Comparison of ENCODE assay signal across 1 cellular context in the genomic region with DNA sequence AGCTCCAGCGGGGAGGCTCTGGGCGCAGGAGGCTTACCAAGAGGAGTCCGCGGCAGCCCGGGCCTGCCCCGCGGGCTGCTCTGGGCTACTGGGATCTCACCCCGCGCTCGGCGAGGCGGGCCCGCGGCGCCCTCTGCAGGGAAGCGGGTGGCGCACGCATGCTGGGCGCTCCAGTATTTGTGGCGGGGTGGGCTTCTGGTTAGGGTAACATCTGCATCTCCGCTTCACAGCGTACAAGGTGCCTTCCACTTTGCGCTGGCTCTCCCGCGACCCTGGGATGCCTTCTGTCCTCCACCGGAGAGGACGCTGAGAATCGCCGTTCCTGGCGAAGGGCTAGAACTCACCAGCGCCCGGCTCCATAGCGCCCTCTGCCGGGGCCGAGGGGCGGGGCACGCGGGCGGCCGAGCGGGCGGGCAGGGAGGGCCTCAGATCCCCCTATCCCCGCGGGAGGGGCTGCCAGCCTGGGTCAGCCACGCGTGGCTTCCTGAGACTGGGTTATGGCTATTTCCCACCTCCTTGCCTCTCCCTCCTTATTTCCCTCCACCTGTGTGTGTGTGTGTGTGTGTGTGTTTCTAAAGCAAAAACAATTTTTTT.
TF ChIP-seq lines count a peak whose summit lies in the region.

No MANE protein-coding gene starts in this region.

TF ChIP-seq in K562, 482 proteins besides CTCF, POLR2A, EP300 and RAD21 (continued from another document and continues in another):
- TF ChIP-seq PHF20 (IDR thresholded peaks at IDR 0.05; ENCODE audit: partially characterized antibody) (peak; percentile 41), PPARD (CRISPR knock-in tag; IDR thresholded peaks at IDR 0.05) (no peak), ELF2 (CRISPR knock-in tag; IDR thresholded peaks at IDR 0.05) (no peak), TAF7 (tag; IDR thresholded peaks at IDR 0.05) (no peak; the same call in 1 of the 2 replicates), HMGN3 (IDR thresholded peaks at IDR 0.05; ENCODE audit: borderline replicate concordance, extremely low read depth, insufficient read length, low read depth, low read length) (peak; percentile 78), ZNF24 (IDR thresholded peaks at IDR 0.05) (no peak), SMARCB1 (IDR thresholded peaks at IDR 0.05; ENCODE audit: insufficient read length, low read depth) (no peak), ZNF384 (IDR thresholded peaks at IDR 0.05; ENCODE audit: low read depth, low read length) (0 out of 2 replicates have a peak, but pooled peaks have one; percentile 26), MYC (IDR thresholded peaks at IDR 0.05; ENCODE audit: low read depth, low read length) (peak; percentile 58; the same call in 1 of the 2 replicates), MYC (CRISPR knock-in tag; IDR thresholded peaks at IDR 0.05; ENCODE audit: borderline replicate concordance, low read depth) (no peak), RFX5 (IDR thresholded peaks at IDR 0.05; ENCODE audit: low read depth, low read length) (no peak), ETS2 (tag; IDR thresholded peaks at IDR 0.05; ENCODE audit: borderline replicate concordance, poor library complexity, severe bottlenecking) (no peak), ZFX (CRISPR knock-in tag; IDR thresholded peaks at IDR 0.05) (peak; percentile 94), PRPF4 (IDR thresholded peaks at IDR 0.05; ENCODE audit: insufficient read depth, low read depth, low read length, poor library complexity, severe bottlenecking) (no peak), RBM15 (IDR thresholded peaks at IDR 0.05; ENCODE audit: insufficient read depth, low read length) (no peak), DNMT1 (IDR thresholded peaks at IDR 0.05) (no peak), POLR2AphosphoS5 (IDR thresholded peaks at IDR 0.05; ENCODE audit: control insufficient read depth, insufficient read depth, low read depth, low read length) (no peak), ZNF584 (CRISPR knock-in tag; IDR thresholded peaks at IDR 0.05; ENCODE audit: low read depth) (no peak), HNRNPUL1 (IDR thresholded peaks at IDR 0.05; ENCODE audit: low read length) (no peak), MEF2D (tag; conservative IDR thresholded peaks at IDR 0.05; ENCODE audit: low read depth) (no peak), ADNP (tag; IDR thresholded peaks at IDR 0.05) (no peak), CXXC5 (CRISPR knock-in tag; IDR thresholded peaks at IDR 0.05) (peak; percentile 75), E2F3 (CRISPR knock-in tag; IDR thresholded peaks at IDR 0.05) (no peak), ZBTB7A (IDR thresholded peaks at IDR 0.05; ENCODE audit: borderline replicate concordance, control insufficient read depth, low read depth, low read length) (peak; percentile 90), PCBP1 (IDR thresholded peaks at IDR 0.05; ENCODE audit: low read depth, low read length, poor library complexity, severe bottlenecking) (peak; percentile 58), HCFC1 (IDR thresholded peaks at IDR 0.05; ENCODE audit: low read depth, low read length) (peak; percentile 37; the same call in 1 of the 2 replicates), KDM5B (IDR thresholded peaks at IDR 0.05; ENCODE audit: insufficient replicate concordance, low read depth, low read length) (no peak), BRD4 (IDR thresholded peaks at IDR 0.05) (no peak), ZNF444 (CRISPR knock-in tag; IDR thresholded peaks at IDR 0.05) (no peak), SRSF3 (IDR thresholded peaks at IDR 0.05; ENCODE audit: insufficient read depth, low read length) (no peak), NR2F6 (CRISPR knock-in tag; IDR thresholded peaks at IDR 0.05) (no peak), ZNF551 (CRISPR knock-in tag; IDR thresholded peaks at IDR 0.05) (no peak), NELFE (IDR thresholded peaks at IDR 0.05; ENCODE audit: insufficient read depth, insufficient read length) (no peak), POLR2G (IDR thresholded peaks at IDR 0.05; ENCODE audit: low read depth, low read length) (peak; percentile 86), SNRNP70 (optimal IDR thresholded peaks at IDR 0.05; ENCODE audit: low read depth, low read length) (no peak), HMG20A (CRISPR knock-in tag; conservative IDR thresholded peaks at IDR 0.05) (no peak), KLF1 (tag; IDR thresholded peaks at IDR 0.05) (no peak), CBFA2T3 (IDR thresholded peaks at IDR 0.05) (no peak), RHOXF2B (CRISPR knock-in tag; conservative IDR thresholded peaks at IDR 0.05) (no peak), RBM39 (optimal IDR thresholded peaks at IDR 0.05; ENCODE audit: low read depth, low read length) (no peak), ZKSCAN8 (CRISPR knock-in tag; IDR thresholded peaks at IDR 0.05) (no peak)
- TF ChIP-seq, protein P1, sequence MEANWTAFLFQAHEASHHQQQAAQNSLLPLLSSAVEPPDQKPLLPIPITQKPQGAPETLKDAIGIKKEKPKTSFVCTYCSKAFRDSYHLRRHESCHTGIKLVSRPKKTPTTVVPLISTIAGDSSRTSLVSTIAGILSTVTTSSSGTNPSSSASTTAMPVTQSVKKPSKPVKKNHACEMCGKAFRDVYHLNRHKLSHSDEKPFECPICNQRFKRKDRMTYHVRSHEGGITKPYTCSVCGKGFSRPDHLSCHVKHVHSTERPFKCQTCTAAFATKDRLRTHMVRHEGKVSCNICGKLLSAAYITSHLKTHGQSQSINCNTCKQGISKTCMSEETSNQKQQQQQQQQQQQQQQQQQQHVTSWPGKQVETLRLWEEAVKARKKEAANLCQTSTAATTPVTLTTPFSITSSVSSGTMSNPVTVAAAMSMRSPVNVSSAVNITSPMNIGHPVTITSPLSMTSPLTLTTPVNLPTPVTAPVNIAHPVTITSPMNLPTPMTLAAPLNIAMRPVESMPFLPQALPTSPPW (CRISPR knock-in tag; IDR thresholded peaks at IDR 0.05) = peak; percentile 98
- TF ChIP-seq, protein P2, sequence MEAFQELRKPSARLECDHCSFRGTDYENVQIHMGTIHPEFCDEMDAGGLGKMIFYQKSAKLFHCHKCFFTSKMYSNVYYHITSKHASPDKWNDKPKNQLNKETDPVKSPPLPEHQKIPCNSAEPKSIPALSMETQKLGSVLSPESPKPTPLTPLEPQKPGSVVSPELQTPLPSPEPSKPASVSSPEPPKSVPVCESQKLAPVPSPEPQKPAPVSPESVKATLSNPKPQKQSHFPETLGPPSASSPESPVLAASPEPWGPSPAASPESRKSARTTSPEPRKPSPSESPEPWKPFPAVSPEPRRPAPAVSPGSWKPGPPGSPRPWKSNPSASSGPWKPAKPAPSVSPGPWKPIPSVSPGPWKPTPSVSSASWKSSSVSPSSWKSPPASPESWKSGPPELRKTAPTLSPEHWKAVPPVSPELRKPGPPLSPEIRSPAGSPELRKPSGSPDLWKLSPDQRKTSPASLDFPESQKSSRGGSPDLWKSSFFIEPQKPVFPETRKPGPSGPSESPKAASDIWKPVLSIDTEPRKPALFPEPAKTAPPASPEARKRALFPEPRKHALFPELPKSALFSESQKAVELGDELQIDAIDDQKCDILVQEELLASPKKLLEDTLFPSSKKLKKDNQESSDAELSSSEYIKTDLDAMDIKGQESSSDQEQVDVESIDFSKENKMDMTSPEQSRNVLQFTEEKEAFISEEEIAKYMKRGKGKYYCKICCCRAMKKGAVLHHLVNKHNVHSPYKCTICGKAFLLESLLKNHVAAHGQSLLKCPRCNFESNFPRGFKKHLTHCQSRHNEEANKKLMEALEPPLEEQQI (IDR thresholded peaks at IDR 0.05) = peak; percentile 79
- TF ChIP-seq, protein P3, sequence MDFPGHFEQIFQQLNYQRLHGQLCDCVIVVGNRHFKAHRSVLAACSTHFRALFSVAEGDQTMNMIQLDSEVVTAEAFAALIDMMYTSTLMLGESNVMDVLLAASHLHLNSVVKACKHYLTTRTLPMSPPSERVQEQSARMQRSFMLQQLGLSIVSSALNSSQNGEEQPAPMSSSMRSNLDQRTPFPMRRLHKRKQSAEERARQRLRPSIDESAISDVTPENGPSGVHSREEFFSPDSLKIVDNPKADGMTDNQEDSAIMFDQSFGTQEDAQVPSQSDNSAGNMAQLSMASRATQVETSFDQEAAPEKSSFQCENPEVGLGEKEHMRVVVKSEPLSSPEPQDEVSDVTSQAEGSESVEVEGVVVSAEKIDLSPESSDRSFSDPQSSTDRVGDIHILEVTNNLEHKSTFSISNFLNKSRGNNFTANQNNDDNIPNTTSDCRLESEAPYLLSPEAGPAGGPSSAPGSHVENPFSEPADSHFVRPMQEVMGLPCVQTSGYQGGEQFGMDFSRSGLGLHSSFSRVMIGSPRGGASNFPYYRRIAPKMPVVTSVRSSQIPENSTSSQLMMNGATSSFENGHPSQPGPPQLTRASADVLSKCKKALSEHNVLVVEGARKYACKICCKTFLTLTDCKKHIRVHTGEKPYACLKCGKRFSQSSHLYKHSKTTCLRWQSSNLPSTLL (IDR thresholded peaks at IDR 0.05) = no peak
- TF ChIP-seq, protein P4, sequence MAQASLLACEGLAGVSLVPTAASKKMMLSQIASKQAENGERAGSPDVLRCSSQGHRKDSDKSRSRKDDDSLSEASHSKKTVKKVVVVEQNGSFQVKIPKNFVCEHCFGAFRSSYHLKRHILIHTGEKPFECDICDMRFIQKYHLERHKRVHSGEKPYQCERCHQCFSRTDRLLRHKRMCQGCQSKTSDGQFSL (CRISPR knock-in tag; IDR thresholded peaks at IDR 0.05) = no peak
- TF ChIP-seq, protein P4 (tag; IDR thresholded peaks at IDR 0.05) = no peak
- TF ChIP-seq, protein P5, sequence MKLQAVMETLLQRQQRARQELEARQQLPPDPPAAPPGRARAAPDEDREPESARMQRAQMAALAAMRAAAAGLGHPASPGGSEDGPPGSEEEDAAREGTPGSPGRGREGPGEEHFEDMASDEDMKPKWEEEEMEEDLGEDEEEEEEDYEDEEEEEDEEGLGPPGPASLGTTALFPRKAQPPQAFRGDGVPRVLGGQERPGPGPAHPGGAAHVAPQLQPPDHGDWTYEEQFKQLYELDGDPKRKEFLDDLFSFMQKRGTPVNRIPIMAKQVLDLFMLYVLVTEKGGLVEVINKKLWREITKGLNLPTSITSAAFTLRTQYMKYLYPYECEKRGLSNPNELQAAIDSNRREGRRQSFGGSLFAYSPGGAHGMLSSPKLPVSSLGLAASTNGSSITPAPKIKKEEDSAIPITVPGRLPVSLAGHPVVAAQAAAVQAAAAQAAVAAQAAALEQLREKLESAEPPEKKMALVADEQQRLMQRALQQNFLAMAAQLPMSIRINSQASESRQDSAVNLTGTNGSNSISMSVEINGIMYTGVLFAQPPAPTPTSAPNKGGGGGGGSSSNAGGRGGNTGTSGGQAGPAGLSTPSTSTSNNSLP (IDR thresholded peaks at IDR 0.05; ENCODE audit: borderline replicate concordance, low read depth, low read length) = no peak
- TF ChIP-seq, protein P6, sequence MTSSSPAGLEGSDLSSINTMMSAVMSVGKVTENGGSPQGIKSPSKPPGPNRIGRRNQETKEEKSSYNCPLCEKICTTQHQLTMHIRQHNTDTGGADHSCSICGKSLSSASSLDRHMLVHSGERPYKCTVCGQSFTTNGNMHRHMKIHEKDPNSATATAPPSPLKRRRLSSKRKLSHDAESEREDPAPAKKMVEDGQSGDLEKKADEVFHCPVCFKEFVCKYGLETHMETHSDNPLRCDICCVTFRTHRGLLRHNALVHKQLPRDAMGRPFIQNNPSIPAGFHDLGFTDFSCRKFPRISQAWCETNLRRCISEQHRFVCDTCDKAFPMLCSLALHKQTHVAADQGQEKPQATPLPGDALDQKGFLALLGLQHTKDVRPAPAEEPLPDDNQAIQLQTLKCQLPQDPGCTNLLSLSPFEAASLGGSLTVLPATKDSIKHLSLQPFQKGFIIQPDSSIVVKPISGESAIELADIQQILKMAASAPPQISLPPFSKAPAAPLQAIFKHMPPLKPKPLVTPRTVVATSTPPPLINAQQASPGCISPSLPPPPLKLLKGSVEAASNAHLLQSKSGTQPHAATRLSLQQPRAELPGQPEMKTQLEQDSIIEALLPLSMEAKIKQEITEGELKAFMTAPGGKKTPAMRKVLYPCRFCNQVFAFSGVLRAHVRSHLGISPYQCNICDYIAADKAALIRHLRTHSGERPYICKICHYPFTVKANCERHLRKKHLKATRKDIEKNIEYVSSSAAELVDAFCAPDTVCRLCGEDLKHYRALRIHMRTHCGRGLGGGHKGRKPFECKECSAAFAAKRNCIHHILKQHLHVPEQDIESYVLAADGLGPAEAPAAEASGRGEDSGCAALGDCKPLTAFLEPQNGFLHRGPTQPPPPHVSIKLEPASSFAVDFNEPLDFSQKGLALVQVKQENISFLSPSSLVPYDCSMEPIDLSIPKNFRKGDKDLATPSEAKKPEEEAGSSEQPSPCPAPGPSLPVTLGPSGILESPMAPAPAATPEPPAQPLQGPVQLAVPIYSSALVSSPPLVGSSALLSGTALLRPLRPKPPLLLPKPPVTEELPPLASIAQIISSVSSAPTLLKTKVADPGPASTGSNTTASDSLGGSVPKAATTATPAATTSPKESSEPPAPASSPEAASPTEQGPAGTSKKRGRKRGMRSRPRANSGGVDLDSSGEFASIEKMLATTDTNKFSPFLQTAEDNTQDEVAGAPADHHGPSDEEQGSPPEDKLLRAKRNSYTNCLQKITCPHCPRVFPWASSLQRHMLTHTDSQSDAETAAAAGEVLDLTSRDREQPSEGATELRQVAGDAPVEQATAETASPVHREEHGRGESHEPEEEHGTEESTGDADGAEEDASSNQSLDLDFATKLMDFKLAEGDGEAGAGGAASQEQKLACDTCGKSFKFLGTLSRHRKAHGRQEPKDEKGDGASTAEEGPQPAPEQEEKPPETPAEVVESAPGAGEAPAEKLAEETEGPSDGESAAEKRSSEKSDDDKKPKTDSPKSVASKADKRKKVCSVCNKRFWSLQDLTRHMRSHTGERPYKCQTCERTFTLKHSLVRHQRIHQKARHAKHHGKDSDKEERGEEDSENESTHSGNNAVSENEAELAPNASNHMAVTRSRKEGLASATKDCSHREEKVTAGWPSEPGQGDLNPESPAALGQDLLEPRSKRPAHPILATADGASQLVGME (CRISPR knock-in tag; IDR thresholded peaks at IDR 0.05) = no peak
- TF ChIP-seq, protein P7, sequence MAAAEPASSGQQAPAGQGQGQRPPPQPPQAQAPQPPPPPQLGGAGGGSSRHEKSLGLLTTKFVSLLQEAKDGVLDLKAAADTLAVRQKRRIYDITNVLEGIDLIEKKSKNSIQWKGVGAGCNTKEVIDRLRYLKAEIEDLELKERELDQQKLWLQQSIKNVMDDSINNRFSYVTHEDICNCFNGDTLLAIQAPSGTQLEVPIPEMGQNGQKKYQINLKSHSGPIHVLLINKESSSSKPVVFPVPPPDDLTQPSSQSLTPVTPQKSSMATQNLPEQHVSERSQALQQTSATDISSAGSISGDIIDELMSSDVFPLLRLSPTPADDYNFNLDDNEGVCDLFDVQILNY (CRISPR knock-in tag; IDR thresholded peaks at IDR 0.05) = 0 out of 2 replicates have a peak, but pooled peaks have one; percentile 52
- TF ChIP-seq, protein P8, sequence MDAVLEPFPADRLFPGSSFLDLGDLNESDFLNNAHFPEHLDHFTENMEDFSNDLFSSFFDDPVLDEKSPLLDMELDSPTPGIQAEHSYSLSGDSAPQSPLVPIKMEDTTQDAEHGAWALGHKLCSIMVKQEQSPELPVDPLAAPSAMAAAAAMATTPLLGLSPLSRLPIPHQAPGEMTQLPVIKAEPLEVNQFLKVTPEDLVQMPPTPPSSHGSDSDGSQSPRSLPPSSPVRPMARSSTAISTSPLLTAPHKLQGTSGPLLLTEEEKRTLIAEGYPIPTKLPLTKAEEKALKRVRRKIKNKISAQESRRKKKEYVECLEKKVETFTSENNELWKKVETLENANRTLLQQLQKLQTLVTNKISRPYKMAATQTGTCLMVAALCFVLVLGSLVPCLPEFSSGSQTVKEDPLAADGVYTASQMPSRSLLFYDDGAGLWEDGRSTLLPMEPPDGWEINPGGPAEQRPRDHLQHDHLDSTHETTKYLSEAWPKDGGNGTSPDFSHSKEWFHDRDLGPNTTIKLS (IDR thresholded peaks at IDR 0.05; ENCODE audit: borderline replicate concordance, low read depth) = peak; percentile 43; the same call in 1 of the 2 replicates
